ENCODE assay signal across 9 cellular contexts in the genomic region with DNA sequence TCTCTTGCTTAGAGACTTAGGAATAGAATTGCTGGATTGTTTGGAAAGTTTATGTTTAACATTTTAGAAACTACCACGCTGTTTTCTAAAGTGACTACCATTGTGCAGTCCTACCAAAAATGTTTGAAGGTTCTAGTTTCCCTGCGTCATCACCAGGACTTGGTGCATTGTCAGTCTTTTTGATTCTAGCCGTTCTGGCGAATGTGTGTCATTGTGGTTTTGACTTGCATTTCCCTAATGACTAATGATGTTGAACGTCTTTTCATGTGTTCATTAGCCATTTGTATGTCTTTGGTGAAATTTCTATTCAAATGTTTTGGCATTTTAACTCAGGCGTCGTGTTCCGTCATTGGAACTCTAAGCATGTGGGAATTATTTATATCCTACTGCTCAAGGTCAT. TPM values are rescaled to one million over a fixed set of nuclear protein-coding genes. Genes with fewer than 3 reads are reported as not detected.
DNase-seq lines count a peak whose midpoint lies in the region; ATAC-seq, FAIRE-seq and TF ChIP-seq lines count a peak whose summit lies in the region.
"Had no signal": no experiment of that assay in that cellular context is flagged by ENCODE, and none has a peak within 500 bp of the region (broad histone marks: within the 10 kb centered on the region; RNA-seq: fewer than 3 reads in every experiment).

No MANE protein-coding gene starts in this region.

- no peaks in the 10 kb centered on the region for H3K4me1 ChIP-seq in astrocyte (ENCODE audit: insufficient read depth, low read length)

- POLR2A ChIA-PET in WTC11 (lab: Charles Lee) = no interaction called here

- H3K9ac ChIP-seq in astrocyte (ENCODE audit: low read length) = no peak overlapping the region

- peak; percentile 26 for FAIRE-seq in astrocyte (lab: Jason Lieb, UNC)

- H3K36me3 Mint-ChIP-seq in WTC11 (peaks cover 82% of the 10 kb centered on the region), astrocyte (ENCODE audit: low read depth, unreplicated experiment) (peaks cover 41% of the 10 kb centered on the region)

- H3K4me3 ChIP-seq in astrocyte (ENCODE audit: insufficient read depth, low read depth, low read length) = no peak overlapping the region

- no peak for ATAC-seq in WTC11

- H3K9me3 Mint-ChIP-seq in WTC11 (no peaks in the 10 kb centered on the region), astrocyte (ENCODE audit: unreplicated experiment) (no peaks in the 10 kb centered on the region)

- peaks cover 92% of the 10 kb centered on the region for H3K79me2 ChIP-seq in astrocyte (ENCODE audit: insufficient read depth, low read length)

- peak overlapping the region; percentile 69 for H3K27ac Mint-ChIP-seq in WTC11
- peak overlapping the region; percentile 55 for H3K27ac Mint-ChIP-seq in astrocyte (ENCODE audit: unreplicated experiment)

- H3K36me3 ChIP-seq in astrocyte (ENCODE audit: insufficient read depth, low read length) = peaks cover 74% of the 10 kb centered on the region

- CTCF ChIA-PET in WTC11 (lab: Charles Lee) = no interaction called here

- peak overlapping the region; percentile 58 for H3K27ac ChIP-seq in astrocyte (ENCODE audit: low read depth, low read length)

- H2AFZ ChIP-seq in astrocyte (ENCODE audit: low read depth, low read length) = no peak overlapping the region

- H3K27me3 Mint-ChIP-seq in WTC11 (ENCODE audit: low read depth) = no peaks in the 10 kb centered on the region
- no peaks in the 10 kb centered on the region for H3K27me3 Mint-ChIP-seq in astrocyte (ENCODE audit: low read depth, unreplicated experiment)

- peaks cover 64% of the 10 kb centered on the region for H4K20me1 ChIP-seq in astrocyte (ENCODE audit: insufficient read depth, low read length)

- DNase-seq in CD1c-positive myeloid dendritic cell (ENCODE audit: extremely low spot score) = peak; percentile 44
- DNase-seq in WTC11 (ENCODE audit: low spot score) = no peak
- peak; percentile 91 for DNase-seq in astrocyte (ENCODE audit: low read depth)
- peak; percentile 34 to 38 for DNase-seq in stimulated activated CD4-positive, alpha-beta T cell treated with anti-CD3 and anti-CD28 coated beads, Interleukin-12 subunit alpha, Interleukin-12 subunit beta, amount 100 ng/mL, for 24 hours (ENCODE audit: low read depth in 2 of 2)
- no peak for DNase-seq in NCI-H1694 treated with DMSO at 0.1 percent for 48 hours (lab: John Stamatoyannopoulos, UW)
- no peak for DNase-seq in GM19238 (ENCODE audit: insufficient read length, low spot score)
- no peak for DNase-seq in NCI-H2081 treated with DMSO at 0.1 percent for 48 hours (lab: John Stamatoyannopoulos, UW)
- DNase-seq in SHP77 treated with DMSO at 0.1 percent for 48 hours (lab: John Stamatoyannopoulos, UW) = no peak
- DNase-seq: Calu3 had no signal

- H3K4me3 Mint-ChIP-seq in WTC11 (no peak overlapping the region), astrocyte (ENCODE audit: unreplicated experiment) (no peak overlapping the region)

- H3K9me3 ChIP-seq in astrocyte (ENCODE audit: insufficient read depth, low read depth, low read length) = no peaks in the 10 kb centered on the region

- peak overlapping the region; percentile 9 for H3K4me2 ChIP-seq in astrocyte (ENCODE audit: low read length)

- TF ChIP-seq CTCF in WTC11 (IDR thresholded peaks at IDR 0.05) (no peak), astrocyte (IDR thresholded peaks at IDR 0.05; ENCODE audit: insufficient read depth, low read depth, low read length) (no peak)

- no peaks in the 10 kb centered on the region for H3K27me3 ChIP-seq in astrocyte (ENCODE audit: insufficient read depth, low read length)

- H3K4me1 Mint-ChIP-seq in WTC11 = peaks cover 16% of the 10 kb centered on the region
- H3K4me1 Mint-ChIP-seq in astrocyte (ENCODE audit: low read depth, unreplicated experiment) = peaks cover 22% of the 10 kb centered on the region

TF ChIP-seq in WTC11, 78 proteins besides CTCF, POLR2A, EP300 and RAD21:
- TF ChIP-seq PRRX2 (CRISPR knock-in tag; IDR thresholded peaks at IDR 0.05) (no peak), FOXK1 (CRISPR knock-in tag; IDR thresholded peaks at IDR 0.05) (no peak)

RNA-seq across cellular contexts. Expression of a gene that starts 58.0 kb away (rescaled TPM):
- total RNA-seq in WTC11 (2021) = 75.8 to 101 TPM (median 87.6 TPM) in 3 replicates
- 90.0 and 105 TPM in 2 replicates for total RNA-seq in astrocyte

Comparison
In these comparisons a context has a peak if more than half of its experiments do, and no peak if none do; other contexts are left out.
1. DNase-seq: peak in CD1c-positive myeloid dendritic cell (single experiment), astrocyte (single experiment) and stimulated activated CD4-positive, alpha-beta T cell treated with anti-CD3 and anti-CD28 coated beads, Interleukin-12 subunit alpha, Interleukin-12 subunit beta, amount 100 ng/mL, for 24 hours (2 of 2); none in WTC11 (single experiment), NCI-H1694 treated with DMSO at 0.1 percent for 48 hours (single experiment), GM19238 (single experiment), NCI-H2081 treated with DMSO at 0.1 percent for 48 hours (single experiment) and SHP77 treated with DMSO at 0.1 percent for 48 hours (single experiment).